In the genomic region with DNA sequence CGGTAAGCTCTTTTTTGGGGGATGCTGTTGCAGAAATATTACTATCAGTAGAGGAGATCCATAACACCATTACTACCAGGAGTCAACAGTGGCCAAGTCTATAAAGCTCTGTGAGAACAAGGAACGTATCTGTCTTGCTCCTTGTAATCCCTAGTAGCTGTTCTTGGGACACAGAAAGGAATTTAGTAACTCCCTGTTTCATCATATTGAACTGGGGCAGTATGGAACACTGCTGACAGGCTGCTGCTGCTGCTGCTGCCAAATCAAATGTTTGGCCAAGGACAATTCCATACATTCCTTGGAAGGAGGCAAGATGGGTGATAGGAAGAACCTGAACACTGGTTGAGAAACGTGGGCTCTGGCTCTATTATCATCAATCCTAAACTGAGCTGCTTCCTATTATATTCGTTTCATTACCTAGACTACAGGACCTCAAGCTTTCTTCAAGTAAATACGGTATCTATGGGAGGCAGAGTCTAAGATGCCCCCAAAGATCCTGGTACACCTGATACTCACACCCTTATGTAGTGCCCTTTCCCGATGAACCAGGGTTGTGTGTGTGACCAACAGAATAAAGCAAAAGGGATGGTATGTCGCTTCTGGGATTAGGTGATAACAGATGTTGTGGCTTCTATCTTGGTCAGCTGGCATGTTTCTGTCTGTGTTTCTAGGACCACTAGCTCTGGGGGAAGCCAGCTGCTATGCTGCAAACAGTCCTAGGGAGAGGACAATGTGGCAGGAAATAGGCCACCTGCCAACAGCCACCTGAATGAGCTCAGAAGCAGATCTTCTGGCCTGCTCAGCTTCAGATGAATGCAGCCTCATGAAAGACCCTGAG, we compare ENCODE assay signal across 9 cellular contexts. TPM values are rescaled to one million over a fixed set of nuclear protein-coding genes. Genes with fewer than 3 reads are reported as not detected.
DNase-seq lines count a peak whose midpoint lies in the region; ATAC-seq and TF ChIP-seq lines count a peak whose summit lies in the region.
"Had no signal": no experiment of that assay in that cellular context is flagged by ENCODE, and none has a peak within 500 bp of the region (broad histone marks: within the 10 kb centered on the region; RNA-seq: fewer than 3 reads in every experiment).

No MANE protein-coding gene starts in this region.

- H3K4me1 ChIP-seq in left ventricle myocardium inferior (peaks cover 61% of the 10 kb centered on the region), smooth muscle cell (ENCODE audit: low read depth) (peaks cover 13% of the 10 kb centered on the region)

- TF ChIP-seq CTCF in left ventricle myocardium inferior (IDR thresholded peaks at IDR 0.05; ENCODE audit: borderline replicate concordance) (no peak), smooth muscle cell (IDR thresholded peaks at IDR 0.05; ENCODE audit: borderline replicate concordance, insufficient read depth, poor library complexity, severe bottlenecking) (no peak), GM13976 (IDR thresholded peaks at IDR 0.05; ENCODE audit: borderline replicate concordance, control extremely low read depth, extremely low read depth, insufficient read depth, missing control alignments) (no peak)

- 58% methylated on average over 7 of the region's 7 CpGs for WGBS in smooth muscle cell (ENCODE audit: low lambda C conversion rate)

- H3K27ac ChIP-seq in left ventricle myocardium inferior (replicated peaks) (no peak overlapping the region), smooth muscle cell (ENCODE audit: low read depth) (peak overlapping the region; percentile 48)

- H3K27ac Mint-ChIP-seq in effector memory CD8-positive, alpha-beta T cell = peak overlapping the region; percentile 89 to 95

- in situ Hi-C loops in GM13976 (cut with MboI; ENCODE audit: low sequenced_read_pairs, unreplicated experiment) = no loop called here

- H3K9ac ChIP-seq in smooth muscle cell (ENCODE audit: low read depth) = no peak overlapping the region

- H3K9me3 ChIP-seq in left ventricle myocardium inferior (replicated peaks) = peaks cover 5% of the 10 kb centered on the region
- no peaks in the 10 kb centered on the region for H3K9me3 ChIP-seq in smooth muscle cell (replicated peaks; ENCODE audit: low read depth)

- H3K4me3 ChIP-seq in left ventricle myocardium inferior (no peak overlapping the region), smooth muscle cell (no peak overlapping the region)

- peak; percentile 23 for DNase-seq in left cardiac atrium
- DNase-seq in left ventricle myocardium inferior = no peak
- DNase-seq in NCI-H510A treated with DMSO at 0.1 percent for 48 hours (lab: John Stamatoyannopoulos, UW) = peak; percentile 93
- peak in 1 of 3 experiments; percentile 21 for DNase-seq in effector memory CD8-positive, alpha-beta T cell
- no peak for DNase-seq in smooth muscle cell (lab: John Stamatoyannopoulos, UW; ENCODE audit: unreplicated experiment)
- no peak for DNase-seq in NK-92 treated with Interleukin-12 subunit alpha and Interleukin-12 subunit beta, amount 100 ng/mL, for 24 hours (lab: John Stamatoyannopoulos, UW)
- DNase-seq in GM13976 (ENCODE audit: low spot score) = no peak

- H3K36me3 ChIP-seq in left ventricle myocardium inferior (no peaks in the 10 kb centered on the region), smooth muscle cell (ENCODE audit: low read depth) (no peaks in the 10 kb centered on the region)

- H3K79me2 ChIP-seq in smooth muscle cell (ENCODE audit: low read depth) = peaks cover 61% of the 10 kb centered on the region

- H3K4me2 ChIP-seq in smooth muscle cell = peak overlapping the region; percentile 36

- H3K27me3 ChIP-seq in left ventricle myocardium inferior (ENCODE audit: low read depth) = no peaks in the 10 kb centered on the region
- H3K27me3 ChIP-seq in smooth muscle cell (ENCODE audit: low read depth) = no peaks in the 10 kb centered on the region

- peaks cover 68 to 72% of the 10 kb centered on the region in 2 donors for H3K4me1 Mint-ChIP-seq in effector memory CD8-positive, alpha-beta T cell (ENCODE audit: low read depth in 2 of 2)

- intact Hi-C loops in left cardiac atrium (cut with DNase I) (no loop called here), left ventricle myocardium inferior (cut with micrococcal nuclease) (no loop called here)

- H4K20me1 ChIP-seq in smooth muscle cell (ENCODE audit: low read depth) = peaks cover 80% of the 10 kb centered on the region

- ATAC-seq in left cardiac atrium (peak; percentile 37 to 66), HG02852 (IDR thresholded peaks at IDR 0.05; ENCODE audit: unreplicated experiment) (peak; percentile 55)
- ATAC-seq in effector memory CD8-positive, alpha-beta T cell (replicated peaks) = peak; percentile 60

- peaks cover 18% of the 10 kb centered on the region for H3K36me3 Mint-ChIP-seq in effector memory CD8-positive, alpha-beta T cell (ENCODE audit: insufficient read depth)

- no peaks in the 10 kb centered on the region for H3K9me3 Mint-ChIP-seq in effector memory CD8-positive, alpha-beta T cell

- H3K4me3 Mint-ChIP-seq in effector memory CD8-positive, alpha-beta T cell = peak overlapping the region; percentile 56 to 64
- H3K4me3 Mint-ChIP-seq: brain had no signal

- no peaks in the 10 kb centered on the region for H3K27me3 Mint-ChIP-seq in effector memory CD8-positive, alpha-beta T cell
- H3K27me3 Mint-ChIP-seq: brain had no signal

- H2AFZ ChIP-seq in smooth muscle cell (ENCODE audit: low read depth) = no peak overlapping the region

- peaks cover 7% of the 10 kb centered on the region for H3F3A ChIP-seq in smooth muscle cell (ENCODE audit: low read depth)

RNA-seq across cellular contexts. Expression of gene ELOVL5, which starts 39.5 kb away (rescaled TPM):
- 100 to 1,000 TPM in 1 of 2 donors, 10 to 100 TPM in 1; 66.6 to 106 TPM for total RNA-seq in left cardiac atrium
- total RNA-seq in left ventricle myocardium inferior = 19.0 TPM
- total RNA-seq in smooth muscle cell = 79.2 and 97.2 TPM in 2 replicates
- polyA plus RNA-seq in smooth muscle cell = 58.8 and 71.9 TPM in 2 replicates

Comparison
In these comparisons a context has a peak if more than half of its experiments do, and no peak if none do; other contexts are left out.
1. DNase-seq: peak in left cardiac atrium (single experiment) and NCI-H510A treated with DMSO at 0.1 percent for 48 hours (single experiment); none in left ventricle myocardium inferior (single experiment), smooth muscle cell (single experiment), NK-92 treated with Interleukin-12 subunit alpha and Interleukin-12 subunit beta, amount 100 ng/mL, for 24 hours (single experiment) and GM13976 (single experiment).
2. Peak in every context shown above with its lines, with median percentiles within 50 percentile points of each other: ATAC-seq.